Comparison of ENCODE assay signal across 10 cellular contexts in genomic region chr1:21901473-21901847, GRCh38. TPM values are rescaled to one million over a fixed set of nuclear protein-coding genes. Genes with fewer than 3 reads are reported as not detected.
DNase-seq lines count a peak whose midpoint lies in the region; ATAC-seq and TF ChIP-seq lines count a peak whose summit lies in the region.
"Had no signal": no experiment of that assay in that cellular context is flagged by ENCODE, and none has a peak within 500 bp of the region (broad histone marks: within the 10 kb centered on the region; RNA-seq: fewer than 3 reads in every experiment).

No MANE protein-coding gene starts in this region.

- no peak overlapping the region for H2BK15ac ChIP-seq in H9 (ENCODE audit: low read depth, low read length)

- H3K4me1 Mint-ChIP-seq in H9: peaks cover 21 to 33% of the 10 kb centered on the region in 2 experiments

- no peak overlapping the region for H3K4me3 Mint-ChIP-seq in H9
- H3K4me3 Mint-ChIP-seq: activated naive CD8-positive, alpha-beta T cell had no signal

- ATAC-seq in thoracic aorta (ENCODE audit: insufficient number of reproducible peaks, low FRiP score, low read depth): peak; percentile 31

- H3K23ac ChIP-seq in H9 (ENCODE audit: insufficient read length, low read depth, low read length): no peak overlapping the region

- H3K9me3 ChIP-seq in H9 (ENCODE audit: control insufficient read depth, low read depth, low read length) (no peaks in the 10 kb centered on the region), mesodermal cell (ENCODE audit: control insufficient read depth, low read length) (no peaks in the 10 kb centered on the region), thoracic aorta (no peaks in the 10 kb centered on the region)

- H2BK5ac ChIP-seq in H9 (ENCODE audit: insufficient read length, low read length): no peak overlapping the region

- WGBS in H9 (ENCODE audit: extremely low coverage, insufficient read length, low lambda C conversion rate): no CpG with 5 or more reads among the region's 5 CpGs
- WGBS in mesodermal cell (ENCODE audit: insufficient coverage in 2 of 2), 2 experiments: 84 to 88% methylated on average over 1 to 5 of the region's 5 CpGs

- no peak overlapping the region for H3K4me2 ChIP-seq in H9 (ENCODE audit: insufficient read depth, insufficient read length, low read length)

- H3K4me3 ChIP-seq in mesodermal cell (ENCODE audit: extremely low read depth, insufficient read depth, low read length, poor library complexity, severe bottlenecking) (no peak overlapping the region), thoracic aorta (peak overlapping the region; percentile 23)

- no peak overlapping the region for H3K4ac ChIP-seq in H9 (ENCODE audit: low read depth, low read length)

- peak overlapping the region; percentile 62 to 91 (median 85); a peak in 3 of 7 replicates for H3K27ac Mint-ChIP-seq in H9
- H3K27ac Mint-ChIP-seq: activated naive CD8-positive, alpha-beta T cell had no signal

- no peak overlapping the region for H2BK12ac ChIP-seq in H9 (ENCODE audit: insufficient read length, low read depth, low read length)

- H3K9me3 Mint-ChIP-seq in H9: no peaks in the 10 kb centered on the region; a peak in 1 of 5 replicates

- no peak overlapping the region for H3K9ac ChIP-seq in H9 (ENCODE audit: extremely low read depth, insufficient read length, low read length)

- H3K79me2 ChIP-seq in H9 (ENCODE audit: insufficient read depth, low read length): no peaks in the 10 kb centered on the region

- H4K5ac ChIP-seq in H9 (ENCODE audit: insufficient read length, low read depth, low read length): no peak overlapping the region

- H3K36me3 ChIP-seq in mesodermal cell (ENCODE audit: control insufficient read depth, insufficient read depth, low read length) (peaks cover 24% of the 10 kb centered on the region), thoracic aorta (no peaks in the 10 kb centered on the region)

- H3K27me3 ChIP-seq in H9 (ENCODE audit: insufficient read depth, low read length) (no peaks in the 10 kb centered on the region), thoracic aorta (replicated peaks; ENCODE audit: insufficient read depth) (no peaks in the 10 kb centered on the region)

- H3K18ac ChIP-seq in H9 (ENCODE audit: insufficient read length, low read depth, low read length): no peak overlapping the region

- H3K36me3 Mint-ChIP-seq in H9 (ENCODE audit: insufficient read depth in 1 of 3, low read depth in 3 of 3): peaks cover 0 to 4% (median 4%) of the 10 kb centered on the region in 3 experiments; a peak in 5 of 7 replicates
- H3K36me3 Mint-ChIP-seq: activated naive CD8-positive, alpha-beta T cell had no signal

- H2AK5ac ChIP-seq in H9 (ENCODE audit: insufficient read length, low read length): no peak overlapping the region

- H4K20me1 ChIP-seq in H9 (ENCODE audit: control insufficient read depth, insufficient read depth, insufficient read length): no peaks in the 10 kb centered on the region

- no peak overlapping the region for H2AFZ ChIP-seq in H9 (ENCODE audit: low read length)

- no peaks in the 10 kb centered on the region for H3K23me2 ChIP-seq in H9 (ENCODE audit: insufficient read length, low read depth, low read length, poor library complexity, severe bottlenecking)

- no peak overlapping the region for H4K8ac ChIP-seq in H9 (replicated peaks; ENCODE audit: insufficient read length, low read depth, low read length)

- DNase-seq in H9 (no peak), dermis blood vessel endothelial cell (peak; percentile 77), thoracic aorta (ENCODE audit: low spot score) (peak; percentile 61), GF-D8 (lab: John Stamatoyannopoulos, UW) (no peak), NCI-H2171 (lab: John Stamatoyannopoulos, UW) (no peak), SW480 (ENCODE audit: low spot score) (no peak)
- DNase-seq in stimulated activated CD4-positive, alpha-beta T cell treated with anti-CD3 and anti-CD28 coated beads, Interleukin-4, amount 100 ng/mL, for 4 hours: no peak
- DNase-seq: NCI-H1694 had no signal

- H3K4me1 ChIP-seq in H9 (ENCODE audit: insufficient read depth, low read length) (no peaks in the 10 kb centered on the region), mesodermal cell (ENCODE audit: control insufficient read depth, insufficient read depth, low read length, poor library complexity, severe bottlenecking) (peaks cover 67% of the 10 kb centered on the region), thoracic aorta (ENCODE audit: control insufficient read depth in 1 of 2, low read depth in 2 of 2) (peaks cover 83 to 99% of the 10 kb centered on the region in 2 donors)

- no peak for TF ChIP-seq CTCF in H9 (conservative IDR thresholded peaks at IDR 0.05)
- peak; percentile 42 for TF ChIP-seq CTCF in thoracic aorta (IDR thresholded peaks at IDR 0.05)

- no peak overlapping the region for H2BK20ac ChIP-seq in H9 (ENCODE audit: low read depth, low read length, poor library complexity, severe bottlenecking)

- H2BK120ac ChIP-seq in H9 (ENCODE audit: low read depth, low read length, poor library complexity, severe bottlenecking): no peak overlapping the region

- no peak overlapping the region for H3K14ac ChIP-seq in H9 (ENCODE audit: insufficient read depth, low read length)

- no peak overlapping the region for H4K91ac ChIP-seq in H9 (ENCODE audit: insufficient read length, low read depth, low read length)

- H3K27ac ChIP-seq in H9 (ENCODE audit: insufficient read length, low read depth, low read length) (no peak overlapping the region), mesodermal cell (ENCODE audit: low read depth, low read length, severe bottlenecking) (peak overlapping the region; percentile 89), thoracic aorta (peak overlapping the region; percentile 99)

- H3T11ph ChIP-seq in H9 (ENCODE audit: low read length): no peak overlapping the region

- H3K79me1 ChIP-seq in H9 (ENCODE audit: insufficient read depth, low read depth, low read length, poor library complexity, severe bottlenecking): no peaks in the 10 kb centered on the region

- H3K56ac ChIP-seq in H9 (ENCODE audit: insufficient read length, low read depth, low read length): no peak overlapping the region

- H3K27me3 Mint-ChIP-seq in H9 (ENCODE audit: low read depth): no peaks in the 10 kb centered on the region
- H3K27me3 Mint-ChIP-seq: activated naive CD8-positive, alpha-beta T cell had no signal

RNA-seq across cellular contexts. Expression of gene HSPG2, which starts 35.6 kb away (rescaled TPM):
- total RNA-seq in H9 (2021) (80.8 and 90.0 TPM in 2 replicates), dermis blood vessel endothelial cell (1,406 and 1,997 TPM in 2 replicates), thoracic aorta (100 to 1,000 TPM; 684 to 846 TPM)
- 162 TPM for polyA plus RNA-seq in mesodermal cell (2013, experiment 1 of 2)
- polyA plus RNA-seq in mesodermal cell (2013, experiment 2 of 2): 102 TPM

Comparison
In these comparisons a context has a peak if more than half of its experiments do, and no peak if none do; other contexts are left out.
1. DNase-seq: peak in dermis blood vessel endothelial cell (single experiment) and thoracic aorta (single experiment); none in H9 (single experiment), GF-D8 (single experiment), NCI-H2171 (single experiment), SW480 (single experiment) and stimulated activated CD4-positive, alpha-beta T cell treated with anti-CD3 and anti-CD28 coated beads, Interleukin-4, amount 100 ng/mL, for 4 hours (0 of 2).